1 cellular context compared by ENCODE assay signal in genomic region chr1:111507411-111508201, GRCh38.
TF ChIP-seq lines count a peak whose summit lies in the region.

No MANE protein-coding gene starts in this region.

TF ChIP-seq in GM12878, 131 proteins besides CTCF, POLR2A, EP300 and RAD21 (continued from another document):
- no peak for TF ChIP-seq CUX1 (IDR thresholded peaks at IDR 0.05; ENCODE audit: insufficient replicate concordance, low read depth, low read length)
- TF ChIP-seq YBX1 (IDR thresholded peaks at IDR 0.05): no peak
- no peak for TF ChIP-seq FOXM1 (IDR thresholded peaks at IDR 0.05; ENCODE audit: low read depth, low read length)
- TF ChIP-seq MEF2B (IDR thresholded peaks at IDR 0.05; ENCODE audit: partially characterized antibody, poor library complexity, severe bottlenecking): peak; percentile 66
- TF ChIP-seq YY1 (IDR thresholded peaks at IDR 0.05; ENCODE audit: low read depth, low read length): peak; percentile 9; the same call in 1 of the 2 replicates
- TF ChIP-seq PKNOX1 (IDR thresholded peaks at IDR 0.05): peak; percentile 47
- TF ChIP-seq ETV6 (conservative IDR thresholded peaks at IDR 0.05 in 1 of 2, IDR thresholded peaks at IDR 0.05 in 1 of 2; ENCODE audit: borderline replicate concordance in 1 of 2, low read depth in 1 of 2): peak in 1 of 2 experiments; percentile 84; a peak in 2 of 4 replicates
- 0 out of 2 replicates have a peak, but pooled peaks have one; percentile 50 for TF ChIP-seq ESRRA (IDR thresholded peaks at IDR 0.05; ENCODE audit: low read length)
- peak; percentile 71 for TF ChIP-seq IKZF1 (conservative IDR thresholded peaks at IDR 0.05)
- TF ChIP-seq TAF1 (IDR thresholded peaks at IDR 0.05; ENCODE audit: borderline replicate concordance, low read depth, low read length): peak; percentile 77; the same call in 1 of the 2 replicates
- peak; percentile 49 for TF ChIP-seq MTA2 (IDR thresholded peaks at IDR 0.05; ENCODE audit: low read depth)
- TF ChIP-seq SREBF2 (IDR thresholded peaks at IDR 0.05; ENCODE audit: low read length): 0 out of 2 replicates have a peak, but pooled peaks have one; percentile 12
- peak; percentile 53 for TF ChIP-seq TBL1XR1 (IDR thresholded peaks at IDR 0.05; ENCODE audit: low read depth, low read length)
